In genomic region chr6:107847844-107848802, GRCh38 we compare ENCODE assay signal across 8 cellular contexts. TPM values are rescaled to one million over a fixed set of nuclear protein-coding genes. Genes with fewer than 3 reads are reported as not detected.
DNase-seq lines count a peak whose midpoint lies in the region; ATAC-seq and TF ChIP-seq lines count a peak whose summit lies in the region.

No MANE protein-coding gene starts in this region.

- H3K9me3 ChIP-seq in muscle layer of duodenum (ENCODE audit: control insufficient read depth in 1 of 2, low read length in 2 of 2) = no peaks in the 10 kb centered on the region

- ATAC-seq in GM19043 (IDR thresholded peaks at IDR 0.05; ENCODE audit: low read depth, unreplicated experiment) (peak; percentile 71), esophagus mucosa (peak; percentile 87)

- H3K4me1 ChIP-seq in muscle layer of duodenum (ENCODE audit: control insufficient read depth in 1 of 2, insufficient read depth in 2 of 2, low read length in 2 of 2) = peaks cover 4 to 5% of the 10 kb centered on the region in 2 donors

- H3K4me3 ChIP-seq in AG09309 (ENCODE audit: control insufficient read depth, low read depth, low read length) (peak overlapping the region; percentile 44), muscle layer of duodenum (ENCODE audit: low read depth in 1 of 2, low read length in 2 of 2) (peak overlapping the region; percentile 57 to 69)

- no peaks in the 10 kb centered on the region for H3K27me3 ChIP-seq in muscle layer of duodenum (ENCODE audit: low read depth, low read length)

- no peaks in the 10 kb centered on the region for H3K36me3 ChIP-seq in muscle layer of duodenum (ENCODE audit: control insufficient read depth in 1 of 2, insufficient read depth in 2 of 2, low read length in 2 of 2)

- TF ChIP-seq CTCF in AG09309 (IDR thresholded peaks at IDR 0.05; ENCODE audit: control insufficient read depth, insufficient read depth, low read depth, low read length, missing control alignments) = peak; percentile 94

- H3K27ac ChIP-seq in muscle layer of duodenum (ENCODE audit: low read length) = no peak overlapping the region

- peak; percentile 14 for DNase-seq in AG09309 (ENCODE audit: low read depth)
- peak in 69 of 76 experiments; percentile 15 to 85 (median 65) for DNase-seq in HUDEP-2 (lab: John Stamatoyannopoulos, UW; ENCODE audit: unreplicated experiment in 76 of 76)
- DNase-seq in OCI-M1 (lab: John Stamatoyannopoulos, UW) = peak; percentile 91
- DNase-seq in activated T-cell treated with anti-CD3 and anti-CD28 coated beads, Interleukin-2, amount 50 U/mL, for 1 hour = peak; percentile 88
- peak; percentile 92 for DNase-seq in stimulated activated CD8-positive, alpha-beta memory T cell treated with anti-CD3 and anti-CD28 coated beads, Interleukin-4, amount 100 ng/mL, for 48 hours

RNA-seq across cellular contexts. Expression of gene SCML4, which starts 24.0 kb away (rescaled TPM):
- total RNA-seq in esophagus mucosa = 0.72 TPM

Comparison
In these comparisons a context has a peak if more than half of its experiments do, and no peak if none do; other contexts are left out.
1. DNase-seq: peak in every context shown above with its lines; median percentile 92 in stimulated activated CD8-positive, alpha-beta memory T cell treated with anti-CD3 and anti-CD28 coated beads, Interleukin-4, amount 100 ng/mL, for 48 hours; 91 in OCI-M1; 88 in activated T-cell treated with anti-CD3 and anti-CD28 coated beads, Interleukin-2, amount 50 U/mL, for 1 hour; 65 in HUDEP-2; 14 in AG09309.